10 cellular contexts compared by ENCODE assay signal in the genomic region with DNA sequence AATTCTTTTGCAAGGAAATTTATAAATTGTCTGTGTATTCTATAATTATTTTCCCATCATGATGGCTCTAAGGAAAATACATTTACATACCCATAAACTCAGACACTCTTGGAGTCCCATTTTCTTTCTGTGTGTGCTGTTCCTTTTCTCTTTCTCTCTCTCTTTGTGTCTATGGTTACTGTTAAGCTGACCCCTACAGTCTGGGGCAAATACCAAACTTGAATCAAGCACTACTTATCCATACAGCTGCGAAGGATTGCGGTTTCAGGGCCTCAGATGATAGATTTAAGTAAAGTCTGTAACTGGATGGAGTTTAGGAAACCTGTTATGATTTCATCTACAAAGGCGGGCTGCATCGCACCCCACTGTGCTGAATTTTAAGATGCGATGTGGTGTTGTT.
DNase-seq lines count a peak whose midpoint lies in the region; ATAC-seq, FAIRE-seq and TF ChIP-seq lines count a peak whose summit lies in the region.
"Had no signal": no experiment of that assay in that cellular context is flagged by ENCODE, and none has a peak within 500 bp of the region (broad histone marks: within the 10 kb centered on the region; RNA-seq: fewer than 3 reads in every experiment).

No MANE protein-coding gene starts in this region.

- H3K4me3 ChIP-seq in breast epithelium: no peak overlapping the region
- peak overlapping the region in 1 of 3 donors; percentile 49 for H3K4me3 ChIP-seq in right lobe of liver
- H3K4me3 ChIP-seq in thyroid gland (replicated peaks in 1 of 3): no peak overlapping the region
- H3K4me3 ChIP-seq in CD4-positive, alpha-beta memory T cell (ENCODE audit: low read length in 2 of 2): no peak overlapping the region

- H3K27ac Mint-ChIP-seq in CD4-positive, alpha-beta memory T cell: no peak overlapping the region

- TF ChIP-seq POLR2A in breast epithelium (IDR thresholded peaks at IDR 0.05): no peak
- no peak for TF ChIP-seq POLR2A in right lobe of liver (IDR thresholded peaks at IDR 0.05)
- TF ChIP-seq POLR2A in thyroid gland (IDR thresholded peaks at IDR 0.05): no peak
- TF ChIP-seq POLR2A in H54 (IDR thresholded peaks at IDR 0.05; ENCODE audit: low read depth, low read length): no peak

- H3K27me3 ChIP-seq in breast epithelium (no peaks in the 10 kb centered on the region), right lobe of liver (no peaks in the 10 kb centered on the region), thyroid gland (no peaks in the 10 kb centered on the region)
- H3K27me3 ChIP-seq in CD4-positive, alpha-beta memory T cell (ENCODE audit: insufficient read depth, low read length): no peaks in the 10 kb centered on the region
- H3K27me3 ChIP-seq: esophagus squamous epithelium had no signal

- POLR2A ChIA-PET in CD4-positive, alpha-beta memory T cell (lab: Charles Lee; ENCODE audit: partially characterized antibody): no interaction called here

- H3K9me3 ChIP-seq in breast epithelium (no peaks in the 10 kb centered on the region), right lobe of liver (no peaks in the 10 kb centered on the region), thyroid gland (no peaks in the 10 kb centered on the region)
- no peaks in the 10 kb centered on the region for H3K9me3 ChIP-seq in CD4-positive, alpha-beta memory T cell (ENCODE audit: control insufficient read depth in 1 of 2, low read length in 2 of 2)
- H3K9me3 ChIP-seq: esophagus squamous epithelium had no signal

- CTCF ChIA-PET in CD4-positive, alpha-beta memory T cell (lab: Charles Lee; ENCODE audit: partially characterized antibody): no interaction called here

- no peaks in the 10 kb centered on the region for H3K36me3 Mint-ChIP-seq in CD4-positive, alpha-beta memory T cell

- WGBS in right lobe of liver (ENCODE audit: insufficient coverage, low coverage, low lambda C conversion rate, missing lambda C conversion rate): 71% methylated on average over 5 of the region's 5 CpGs
- 73 to 88% methylated on average over 5 of the region's 5 CpGs for WGBS in thyroid gland, 2 donors

- peaks cover 35 to 50% of the 10 kb centered on the region in 2 donors for H3K27me3 Mint-ChIP-seq in CD4-positive, alpha-beta memory T cell

- H3K36me3 ChIP-seq in breast epithelium (no peaks in the 10 kb centered on the region), right lobe of liver (no peaks in the 10 kb centered on the region), thyroid gland (no peaks in the 10 kb centered on the region)
- H3K36me3 ChIP-seq in CD4-positive, alpha-beta memory T cell (ENCODE audit: insufficient read depth, low read length): no peaks in the 10 kb centered on the region
- H3K36me3 ChIP-seq: esophagus squamous epithelium had no signal

- DNase-seq in NCI-H1417 (lab: John Stamatoyannopoulos, UW) (peak in 2 of 3 experiments; percentile 11 to 59), NCI-H1417 treated with DMSO at 0.1 percent for 48 hours (lab: John Stamatoyannopoulos, UW) (no peak), breast epithelium (ENCODE audit: low spot score in 2 of 2) (no peak), right lobe of liver (no peak), thyroid gland (no peak), H54 (ENCODE audit: insufficient read length, low spot score) (no peak)
- no peak for DNase-seq in CD4-positive, alpha-beta memory T cell
- DNase-seq: activated CD4-positive, CD25-positive, alpha-beta regulatory T cell; esophagus squamous epithelium had no signal

- H3K27ac ChIP-seq in breast epithelium (peak overlapping the region; percentile 87 to 90), right lobe of liver (peak overlapping the region; percentile 37 to 86 (median 67)), thyroid gland (peak overlapping the region; percentile 38 to 81 (median 76))
- no peak overlapping the region for H3K27ac ChIP-seq in CD4-positive, alpha-beta memory T cell (ENCODE audit: low read depth, low read length)

- H3K4me3 Mint-ChIP-seq in CD4-positive, alpha-beta memory T cell: peak overlapping the region in 2 of 8 donors; percentile 5 to 65

- ATAC-seq in right lobe of liver: peak in 2 of 4 donors; percentile 9 to 14
- no peak for ATAC-seq in HG03354 (IDR thresholded peaks at IDR 0.05; ENCODE audit: poor library complexity, severe bottlenecking, unreplicated experiment)

- H3K9me3 Mint-ChIP-seq in CD4-positive, alpha-beta memory T cell: no peaks in the 10 kb centered on the region

- FAIRE-seq in H54 (lab: Jason Lieb, UNC): no peak

- no peak for TF ChIP-seq CTCF in breast epithelium (IDR thresholded peaks at IDR 0.05)
- no peak for TF ChIP-seq CTCF in right lobe of liver (IDR thresholded peaks at IDR 0.05)
- no peak for TF ChIP-seq CTCF in thyroid gland (IDR thresholded peaks at IDR 0.05)

- intact Hi-C loops in breast epithelium (cut with DNase I; ENCODE audit: low total_unique reads) (no loop called here), right lobe of liver (cut with DNase I) (no loop called here), thyroid gland (cut with DNase I) (no loop called here)
- intact Hi-C loops in CD4-positive, alpha-beta memory T cell (cut with micrococcal nuclease): no loop called here

- H3K4me1 ChIP-seq in breast epithelium (no peaks in the 10 kb centered on the region), right lobe of liver (peaks cover 0 to 9% (median 0%) of the 10 kb centered on the region in 4 donors), thyroid gland (peaks cover 35 to 40% of the 10 kb centered on the region in 2 donors)
- no peaks in the 10 kb centered on the region for H3K4me1 ChIP-seq in CD4-positive, alpha-beta memory T cell (ENCODE audit: insufficient read depth, low read length)

- H3K4me1 Mint-ChIP-seq in CD4-positive, alpha-beta memory T cell: peaks cover 0 to 10% (median 8%) of the 10 kb centered on the region in 4 donors

Comparison
In these comparisons a context has a peak if more than half of its experiments do, and no peak if none do; other contexts are left out.
1. DNase-seq: peak in NCI-H1417 (2 of 3); none in NCI-H1417 treated with DMSO at 0.1 percent for 48 hours (single experiment), breast epithelium (0 of 2), right lobe of liver (0 of 3), thyroid gland (0 of 2), H54 (single experiment) and CD4-positive, alpha-beta memory T cell (0 of 5).